Comparison of ENCODE assay signal across 24 cellular contexts in the genomic region with DNA sequence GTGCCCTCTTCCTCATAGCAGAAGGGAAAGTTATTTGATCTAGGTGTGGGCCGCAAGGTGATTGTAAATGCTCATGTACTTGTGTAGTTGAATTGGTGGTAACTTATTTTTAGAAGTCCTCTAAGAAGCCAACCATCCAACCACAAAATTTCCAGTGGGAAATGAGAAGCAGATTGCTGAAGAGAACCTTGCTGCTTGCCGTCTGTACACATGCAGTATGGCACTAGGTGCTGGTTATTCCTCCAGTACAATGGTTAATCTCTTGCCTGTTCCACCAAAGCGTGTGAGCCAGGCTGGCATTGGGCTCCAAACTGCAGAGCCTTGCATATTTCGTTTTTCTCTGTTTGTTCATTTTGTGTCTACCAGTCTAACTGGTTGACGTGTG. TPM values are rescaled to one million over a fixed set of nuclear protein-coding genes. Genes with fewer than 3 reads are reported as not detected.
"Had no signal": no experiment of that assay in that cellular context is flagged by ENCODE, and none has a peak within 500 bp of the region (broad histone marks: within the 10 kb centered on the region; RNA-seq: fewer than 3 reads in every experiment).

No MANE protein-coding gene starts in this region.

- H3K27ac Mint-ChIP-seq: naive thymus-derived CD4-positive, alpha-beta T cell; nephron progenitor cell; stimulated activated naive B cell treated with anti-CD40 and anti-IgM and Interleukin-4, amounts not matched to agents 10 μg/mL and 1 μg/mL and 100 μg/mL, for 72 hours; stimulated activated naive CD8-positive, alpha-beta T cell treated with anti-CD3 and anti-CD28 coated beads, Interleukin-15, amount 100 ng/mL, for 72 hours had no signal

- H3K4me3 ChIP-seq: dorsolateral prefrontal cortex, lung, prostate gland, skin epidermis, testis, tibial nerve had no signal

- H3K4me3 Mint-ChIP-seq: naive thymus-derived CD4-positive, alpha-beta T cell; nephron progenitor cell; stimulated activated naive B cell treated with anti-CD40 and anti-IgM and Interleukin-4, amounts not matched to agents 10 μg/mL and 1 μg/mL and 100 μg/mL, for 72 hours; stimulated activated naive CD8-positive, alpha-beta T cell treated with anti-CD3 and anti-CD28 coated beads, Interleukin-15, amount 100 ng/mL, for 72 hours had no signal

- H3K36me3 ChIP-seq: prostate gland, tibial nerve had no signal

- H3K9ac ChIP-seq: parathyroid adenoma had no signal

- ATAC-seq: left lobe of liver; naive thymus-derived CD4-positive, alpha-beta T cell; sciatic nerve; stimulated activated naive B cell treated with anti-CD40 and anti-IgM and Interleukin-4, amounts not matched to agents 10 μg/mL and 1 μg/mL and 100 μg/mL, for 72 hours; stimulated activated naive CD8-positive, alpha-beta T cell treated with anti-CD3 and anti-CD28 coated beads, Interleukin-15, amount 100 ng/mL, for 72 hours had no signal

- H3K27me3 Mint-ChIP-seq: stimulated activated naive B cell treated with anti-CD40 and anti-IgM and Interleukin-4, amounts not matched to agents 10 μg/mL and 1 μg/mL and 100 μg/mL, for 72 hours had no signal

- H3K9me3 ChIP-seq: prostate gland, testis, tibial nerve had no signal

- H3K27ac ChIP-seq: dorsolateral prefrontal cortex, parathyroid adenoma, prostate gland, skin epidermis, testis, tibial nerve had no signal

- H3K27me3 ChIP-seq: dorsolateral prefrontal cortex, testis, tibial nerve had no signal

- DNase-seq: cortex of kidney; dorsolateral prefrontal cortex; effector CD8-positive, alpha-beta T cell; foreskin melanocyte; head of caudate nucleus; hippocampal formation; mesenchymal stem cell; midbrain; naive thymus-derived CD4-positive, alpha-beta T cell; nephron progenitor cell; retina; stimulated activated CD4-positive, alpha-beta T cell treated with anti-CD3 and anti-CD28 coated beads, Interleukin-2, amount 100 ng/mL, for 24 hours; stimulated activated CD4-positive, alpha-beta T cell treated with anti-CD3 and anti-CD28 coated beads, Interleukin-4, amount 100 ng/mL, for 4 hours; stimulated activated naive B cell treated with anti-CD40 and anti-IgM and Interleukin-4, amounts not matched to agents 10 μg/mL and 1 μg/mL and 100 μg/mL, for 72 hours; stimulated activated naive CD8-positive, alpha-beta T cell treated with anti-CD3 and anti-CD28 coated beads, Interleukin-15, amount 100 ng/mL, for 72 hours; testis had no signal

- H3K9me3 Mint-ChIP-seq: nephron progenitor cell; stimulated activated naive B cell treated with anti-CD40 and anti-IgM and Interleukin-4, amounts not matched to agents 10 μg/mL and 1 μg/mL and 100 μg/mL, for 72 hours had no signal

- H3K4me1 Mint-ChIP-seq: naive thymus-derived CD4-positive, alpha-beta T cell; nephron progenitor cell; stimulated activated naive CD8-positive, alpha-beta T cell treated with anti-CD3 and anti-CD28 coated beads, Interleukin-15, amount 100 ng/mL, for 72 hours had no signal

- H3K4me1 ChIP-seq: parathyroid adenoma, prostate gland, testis, tibial nerve had no signal

- H3K36me3 Mint-ChIP-seq: naive thymus-derived CD4-positive, alpha-beta T cell had no signal

RNA-seq across cellular contexts. Expression of a gene that starts 28.0 kb away (rescaled TPM):
- total RNA-seq: chondrocyte had no signal
